1 cellular context compared by ENCODE assay signal in genomic region chr13:97240789-97241734, GRCh38.
TF ChIP-seq lines count a peak whose summit lies in the region.

No MANE protein-coding gene starts in this region.

TF ChIP-seq in IMR-90, 13 proteins besides CTCF, POLR2A, EP300 and RAD21 (continued from another document):
- TF ChIP-seq USF2 (IDR thresholded peaks at IDR 0.05; ENCODE audit: low read depth, low read length) (no peak), SMC3 (IDR thresholded peaks at IDR 0.05; ENCODE audit: low read depth, low read length) (no peak), RCOR1 (IDR thresholded peaks at IDR 0.05; ENCODE audit: insufficient replicate concordance, low read length) (no peak), MAFK (IDR thresholded peaks at IDR 0.05; ENCODE audit: low read depth, low read length) (no peak), CHD1 (IDR thresholded peaks at IDR 0.05; ENCODE audit: low read depth, low read length) (no peak), FOS (IDR thresholded peaks at IDR 0.05; ENCODE audit: low read depth, low read length) (no peak), NFE2L2 (IDR thresholded peaks at IDR 0.05; ENCODE audit: low read depth, low read length) (no peak), CEBPB (IDR thresholded peaks at IDR 0.05; ENCODE audit: low read depth, low read length) (no peak), RFX5 (IDR thresholded peaks at IDR 0.05; ENCODE audit: low read depth, low read length) (no peak), ELK1 (IDR thresholded peaks at IDR 0.05; ENCODE audit: borderline replicate concordance, low read depth, low read length) (no peak)
